Comparison of ENCODE assay signal across 8 cellular contexts in the genomic region with DNA sequence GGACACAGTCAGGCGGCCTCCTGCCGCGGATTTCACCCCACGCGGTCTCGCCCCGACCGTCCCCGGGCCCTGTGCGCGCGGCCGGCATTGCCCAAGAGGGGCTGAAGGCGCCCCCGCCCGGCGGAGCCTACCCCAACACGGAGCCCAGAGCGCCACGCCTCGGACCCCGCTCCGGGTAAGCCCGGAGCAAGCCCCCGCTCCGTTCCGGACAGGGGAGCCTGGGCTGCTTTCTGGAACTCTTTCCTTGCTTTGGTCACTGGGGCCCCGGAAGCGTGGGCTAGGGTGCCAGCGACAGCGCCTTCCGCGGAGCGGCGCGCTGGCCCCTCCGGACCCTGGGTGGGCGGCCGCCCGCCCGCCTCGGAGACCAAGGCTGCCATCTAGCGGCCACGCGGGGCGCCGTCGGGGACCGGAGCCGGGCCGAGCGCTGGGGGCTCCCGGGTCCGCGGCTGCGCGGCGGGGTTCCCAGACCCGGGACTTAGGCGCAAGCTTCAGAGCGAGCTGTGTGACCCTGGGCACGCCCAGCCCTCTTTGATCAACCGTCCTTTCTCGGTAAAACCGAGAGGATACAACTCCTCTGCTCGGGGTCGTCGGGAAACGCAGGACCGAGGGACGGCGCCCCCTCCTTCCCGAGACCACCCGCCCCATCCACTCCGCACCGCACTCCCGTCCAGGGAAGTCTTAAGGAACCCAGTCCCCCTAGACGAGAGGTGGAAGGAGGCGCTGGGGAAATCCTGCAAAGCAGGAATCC. TPM values are rescaled to one million over a fixed set of nuclear protein-coding genes. Genes with fewer than 3 reads are reported as not detected.
DNase-seq lines count a peak whose midpoint lies in the region; ATAC-seq and TF ChIP-seq lines count a peak whose summit lies in the region.

No MANE protein-coding gene starts in this region.

- peak; percentile 65 for ATAC-seq in RWPE2 (ENCODE audit: low read depth)
- ATAC-seq in HG02571 (IDR thresholded peaks at IDR 0.05; ENCODE audit: unreplicated experiment) = no peak
- ATAC-seq in GM18502 (IDR thresholded peaks at IDR 0.05; ENCODE audit: poor library complexity, unreplicated experiment) = no peak

- H3K9ac ChIP-seq in adipocyte (ENCODE audit: low read length) = no peak overlapping the region
- H3K9ac ChIP-seq in iPS-15b (ENCODE audit: low read depth, low read length) = no peak overlapping the region

- H3K9me3 ChIP-seq in RWPE2 (ENCODE audit: severe bottlenecking) (no peaks in the 10 kb centered on the region), adipocyte (ENCODE audit: control insufficient read depth, low read length) (peaks cover 39% of the 10 kb centered on the region), iPS-15b (ENCODE audit: control insufficient read depth, insufficient read depth, low read length) (no peaks in the 10 kb centered on the region)

- H3K36me3 ChIP-seq in RWPE2 (ENCODE audit: low read depth) (no peaks in the 10 kb centered on the region), adipocyte (ENCODE audit: control insufficient read depth, insufficient read depth, low read length, severe bottlenecking) (no peaks in the 10 kb centered on the region), iPS-15b (ENCODE audit: control insufficient read depth, insufficient read depth, low read length) (no peaks in the 10 kb centered on the region)

- H3K4me3 ChIP-seq in RWPE2 (ENCODE audit: severe bottlenecking) = no peak overlapping the region
- H3K4me3 ChIP-seq in adipocyte (ENCODE audit: low read length) = peak overlapping the region; percentile 6
- H3K4me3 ChIP-seq in iPS-15b (ENCODE audit: low read depth, low read length) = peak overlapping the region; percentile 70

- peaks cover 48% of the 10 kb centered on the region for H3K27me3 ChIP-seq in RWPE2 (ENCODE audit: insufficient read depth, poor library complexity, severe bottlenecking)
- peaks cover 84% of the 10 kb centered on the region for H3K27me3 ChIP-seq in adipocyte (replicated peaks; ENCODE audit: control insufficient read depth, insufficient read depth, low read length)
- H3K27me3 ChIP-seq in iPS-15b (ENCODE audit: control insufficient read depth, insufficient read depth, low read length) = peaks cover 74% of the 10 kb centered on the region

- no peak overlapping the region for H3K27ac ChIP-seq in RWPE2 (ENCODE audit: poor library complexity, severe bottlenecking)

- TF ChIP-seq CTCF in GM12873 (IDR thresholded peaks at IDR 0.05; ENCODE audit: insufficient read depth, low read depth, low read length, missing control alignments) = peak; percentile 65
- TF ChIP-seq CTCF in RWPE2 (IDR thresholded peaks at IDR 0.05; ENCODE audit: poor library complexity, severe bottlenecking) = peak; percentile 91

- DNase-seq in RWPE2 (ENCODE audit: low spot score) (no peak), adipocyte (ENCODE audit: low read depth) (peak; percentile 68), HT-29 (ENCODE audit: low spot score) (no peak)
- DNase-seq in stimulated activated CD4-positive, alpha-beta T cell treated with anti-CD3 and anti-CD28 coated beads, Interleukin-2, amount 100 ng/mL, for 24 hours = peak; percentile 65 to 72

- H3K4me1 ChIP-seq in RWPE2 (ENCODE audit: insufficient read depth, poor library complexity, severe bottlenecking) = no peaks in the 10 kb centered on the region
- no peaks in the 10 kb centered on the region for H3K4me1 ChIP-seq in adipocyte (ENCODE audit: control insufficient read depth, insufficient read depth, low read length)
- H3K4me1 ChIP-seq in iPS-15b (ENCODE audit: control insufficient read depth, insufficient read depth, low read length) = peaks cover 3% of the 10 kb centered on the region

RNA-seq across cellular contexts. Expression of a gene that starts 41.4 kb away (rescaled TPM):
- 2.3 and 4.3 TPM in 2 replicates for total RNA-seq in HT-29 (2014; rRNA removed; shearing (Covaris generic))

RNA-seq across cellular contexts. Expression of a gene that starts 55.0 kb away (rescaled TPM):
- 15.0 and 15.3 TPM in 2 replicates for total RNA-seq in HT-29 (2014; rRNA removed; shearing (Covaris generic))

Comparison
In these comparisons a context has a peak if more than half of its experiments do, and no peak if none do; other contexts are left out.
1. DNase-seq: peak in adipocyte (single experiment) and stimulated activated CD4-positive, alpha-beta T cell treated with anti-CD3 and anti-CD28 coated beads, Interleukin-2, amount 100 ng/mL, for 24 hours (2 of 2); none in RWPE2 (single experiment) and HT-29 (single experiment).